Comparison of ENCODE assay signal across 8 cellular contexts in the genomic region with DNA sequence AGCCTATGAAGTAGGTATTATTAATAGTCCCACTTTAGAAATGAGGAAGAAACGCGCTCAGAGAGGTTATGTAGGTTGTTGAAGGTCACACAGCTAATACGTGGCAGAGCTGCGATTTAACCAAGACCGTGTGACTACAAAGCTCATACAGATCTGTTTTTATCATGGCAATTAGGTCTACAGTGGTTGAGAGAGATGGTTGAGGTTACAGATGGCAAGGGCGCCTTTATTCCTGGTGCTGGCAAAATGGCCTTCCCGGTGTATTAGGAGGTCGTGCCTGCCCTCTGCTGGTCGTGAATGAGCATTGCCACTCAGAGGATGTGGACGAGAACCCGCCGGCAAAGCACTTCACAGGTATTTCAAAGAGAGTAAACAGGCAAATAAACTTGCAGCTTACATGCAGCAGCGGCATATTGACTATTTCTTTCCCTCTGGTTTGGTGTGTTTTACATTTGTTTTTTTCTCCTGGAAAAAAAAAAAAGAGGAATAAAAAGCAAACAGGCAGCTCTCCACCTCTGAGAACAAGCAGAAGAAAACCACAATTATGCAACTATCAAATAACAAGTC.
A peak's percentile ranks its signal among the peaks of the same experiment; 100 is the strongest.
DNase-seq lines count a peak whose midpoint lies in the region; ATAC-seq and TF ChIP-seq lines count a peak whose summit lies in the region.

No MANE protein-coding gene starts in this region.

- DNase-seq in NCI-H748 (lab: John Stamatoyannopoulos, UW; ENCODE audit: unreplicated experiment) = peak; percentile 83
- peak; percentile 21 to 30 for DNase-seq in activated CD4-positive, alpha-beta T cell treated with anti-CD3 and anti-CD28 coated beads, Interleukin-2, amount 50 U/mL, for 4 hours
- DNase-seq in ecto neural progenitor cell (ENCODE audit: low spot score) = peak; percentile 77
- peak; percentile 69 to 78 for DNase-seq in lung microvascular endothelial cell (ENCODE audit: low read depth in 2 of 2)
- DNase-seq in stimulated activated CD8-positive, alpha-beta memory T cell treated with anti-CD3 and anti-CD28 coated beads, Interleukin-15, amount 100 ng/mL, for 4 hours (ENCODE audit: low read depth in 2 of 2) = peak; percentile 7 to 21
- DNase-seq in GOT3 (lab: John Stamatoyannopoulos, UW) = no peak

- peak; percentile 93 for TF ChIP-seq CTCF in GM12873 (IDR thresholded peaks at IDR 0.05; ENCODE audit: insufficient read depth, low read depth, low read length, missing control alignments)

- ATAC-seq in HG03442 (IDR thresholded peaks at IDR 0.05; ENCODE audit: unreplicated experiment) = peak; percentile 75
